In genomic region chr12:112239881-112240280, GRCh38 we compare ENCODE assay signal across 20 cellular contexts.
DNase-seq lines count a peak whose midpoint lies in the region; ATAC-seq and TF ChIP-seq lines count a peak whose summit lies in the region.
"Had no signal": no experiment of that assay in that cellular context is flagged by ENCODE, and none has a peak within 500 bp of the region (broad histone marks: within the 10 kb centered on the region; RNA-seq: fewer than 3 reads in every experiment).

No MANE protein-coding gene starts in this region.

- no peak for DNase-seq in activated CD8-positive, alpha-beta memory T cell treated with anti-CD3 and anti-CD28 coated beads, Interleukin-2, amount 10 ng/mL, durations not matched to agents 7 days and 5 days
- no peak for DNase-seq in activated CD8-positive, alpha-beta memory T cell treated with anti-CD3 and anti-CD28 coated beads, Interleukin-2, amount 50 U/mL, for 4 hours
- DNase-seq in activated B cell treated with CpG ODN at 0.5 μM for 24 hours: no peak
- DNase-seq in left lobe of liver (ENCODE audit: low spot score): no peak
- peak; percentile 73 to 74 for DNase-seq in thyroid gland
- no peak for DNase-seq in NCI-H2227 (lab: John Stamatoyannopoulos, UW; ENCODE audit: unreplicated experiment)
- no peak for DNase-seq in T-helper 2 cell treated with Interferon-gamma antibody and Interleukin-4, amounts not matched to agents 5 μg/mL and 100 μg/mL, for 36 hours (ENCODE audit: low spot score)
- DNase-seq in NCI-H1694 (lab: John Stamatoyannopoulos, UW): no peak
- DNase-seq: Calu3; CD4-positive, alpha-beta memory T cell; HCEC 1CT; Kasumi-1; MG63; NCI-H1048; NCI-H1436; NCI-H2081; NCI-H2227 treated with DMSO at 0.1 percent for 48 hours; NCI-H524; SHP77 treated with DMSO at 0.1 percent for 48 hours had no signal

- 61 to 69% methylated on average over 6 of the region's 6 CpGs for WGBS in thyroid gland, 2 donors

- intact Hi-C loops in activated B cell treated with CpG ODN at 0.5 μM for 24 hours (cut with micrococcal nuclease) (no loop called here), thyroid gland (cut with DNase I) (loop anchor here (10.0 kb wide), 1 partner anchor 145 kb away; the partner anchor contains the start of gene HECTD4)

- no peak overlapping the region for H3K4me3 ChIP-seq in thyroid gland (replicated peaks in 1 of 3)
- H3K4me3 ChIP-seq: GM23338, MG63 had no signal

- TF ChIP-seq CTCF in activated B cell treated with CpG ODN at 0.5 μM for 24 hours (IDR thresholded peaks at IDR 0.05) (no peak), thyroid gland (IDR thresholded peaks at IDR 0.05) (no peak)

- no peak for ATAC-seq in activated CD8-positive, alpha-beta memory T cell treated with anti-CD3 and anti-CD28 coated beads, Interleukin-2, amount 10 ng/mL, durations not matched to agents 7 days and 5 days
- peak; percentile 73 for ATAC-seq in activated B cell treated with CpG ODN at 0.5 μM for 24 hours (ENCODE audit: low read depth)
- peak; percentile 36 for ATAC-seq in left lobe of liver
- ATAC-seq: GM23338 had no signal

- TF ChIP-seq POLR2A in thyroid gland (IDR thresholded peaks at IDR 0.05): no peak

- H3K27ac Mint-ChIP-seq in activated CD8-positive, alpha-beta memory T cell treated with anti-CD3 and anti-CD28 coated beads, Interleukin-2, amount 10 ng/mL, durations not matched to agents 7 days and 5 days: peak overlapping the region; percentile 59
- peak overlapping the region; percentile 60 for H3K27ac Mint-ChIP-seq in activated B cell treated with CpG ODN at 0.5 μM for 24 hours
- no peak overlapping the region for H3K27ac Mint-ChIP-seq in T-helper 2 cell treated with Interferon-gamma antibody and Interleukin-4, amounts not matched to agents 5 μg/mL and 100 μg/mL, for 36 hours
- H3K27ac Mint-ChIP-seq: CD4-positive, alpha-beta memory T cell; GM23338 had no signal

- H3K27ac ChIP-seq in thyroid gland: peak overlapping the region; percentile 42 to 78 (median 63)

- H3K4me1 ChIP-seq in thyroid gland: peaks cover 20 to 35% of the 10 kb centered on the region in 2 donors

- no peaks in the 10 kb centered on the region for H3K27me3 Mint-ChIP-seq in activated CD8-positive, alpha-beta memory T cell treated with anti-CD3 and anti-CD28 coated beads, Interleukin-2, amount 10 ng/mL, durations not matched to agents 7 days and 5 days
- H3K27me3 Mint-ChIP-seq in activated B cell treated with CpG ODN at 0.5 μM for 24 hours: no peaks in the 10 kb centered on the region
- no peaks in the 10 kb centered on the region for H3K27me3 Mint-ChIP-seq in T-helper 2 cell treated with Interferon-gamma antibody and Interleukin-4, amounts not matched to agents 5 μg/mL and 100 μg/mL, for 36 hours (ENCODE audit: low read depth)
- H3K27me3 Mint-ChIP-seq: CD4-positive, alpha-beta memory T cell had no signal

- POLR2A ChIA-PET in activated B cell treated with CpG ODN at 0.5 μM for 24 hours (lab: Charles Lee): no interaction called here

- CTCF ChIA-PET in activated CD8-positive, alpha-beta memory T cell treated with anti-CD3 and anti-CD28 coated beads, Interleukin-2, amount 10 ng/mL, durations not matched to agents 7 days and 5 days (lab: Charles Lee): no interaction called here
- CTCF ChIA-PET in activated B cell treated with CpG ODN at 0.5 μM for 24 hours (lab: Charles Lee): interaction anchor here (2.6 kb wide), 1 partner anchor 42 kb away, joined by 6 read pairs; no protein-coding TSS in a partner anchor

- H3K9me3 ChIP-seq in thyroid gland: no peaks in the 10 kb centered on the region
- H3K9me3 ChIP-seq: MG63 had no signal

- peaks cover 2% of the 10 kb centered on the region for H3K4me1 Mint-ChIP-seq in activated CD8-positive, alpha-beta memory T cell treated with anti-CD3 and anti-CD28 coated beads, Interleukin-2, amount 10 ng/mL, durations not matched to agents 7 days and 5 days
- H3K4me1 Mint-ChIP-seq in activated B cell treated with CpG ODN at 0.5 μM for 24 hours: peaks cover 10% of the 10 kb centered on the region
- no peaks in the 10 kb centered on the region for H3K4me1 Mint-ChIP-seq in T-helper 2 cell treated with Interferon-gamma antibody and Interleukin-4, amounts not matched to agents 5 μg/mL and 100 μg/mL, for 36 hours (ENCODE audit: low read depth)
- H3K4me1 Mint-ChIP-seq: CD4-positive, alpha-beta memory T cell; GM23338 had no signal

- no peaks in the 10 kb centered on the region for H3K27me3 ChIP-seq in thyroid gland
- H3K27me3 ChIP-seq: MG63 had no signal

- no peaks in the 10 kb centered on the region for H3K9me3 Mint-ChIP-seq in activated CD8-positive, alpha-beta memory T cell treated with anti-CD3 and anti-CD28 coated beads, Interleukin-2, amount 10 ng/mL, durations not matched to agents 7 days and 5 days (ENCODE audit: low read depth)
- H3K9me3 Mint-ChIP-seq in activated B cell treated with CpG ODN at 0.5 μM for 24 hours: no peaks in the 10 kb centered on the region
- no peaks in the 10 kb centered on the region for H3K9me3 Mint-ChIP-seq in T-helper 2 cell treated with Interferon-gamma antibody and Interleukin-4, amounts not matched to agents 5 μg/mL and 100 μg/mL, for 36 hours
- H3K9me3 Mint-ChIP-seq: CD4-positive, alpha-beta memory T cell; GM23338 had no signal

- peaks cover 21 to 25% of the 10 kb centered on the region in 2 donors for H3K36me3 ChIP-seq in thyroid gland

- peaks cover 23% of the 10 kb centered on the region for H3K36me3 Mint-ChIP-seq in activated CD8-positive, alpha-beta memory T cell treated with anti-CD3 and anti-CD28 coated beads, Interleukin-2, amount 10 ng/mL, durations not matched to agents 7 days and 5 days
- H3K36me3 Mint-ChIP-seq in activated B cell treated with CpG ODN at 0.5 μM for 24 hours (ENCODE audit: low read depth): peaks cover 80% of the 10 kb centered on the region
- H3K36me3 Mint-ChIP-seq in T-helper 2 cell treated with Interferon-gamma antibody and Interleukin-4, amounts not matched to agents 5 μg/mL and 100 μg/mL, for 36 hours (ENCODE audit: low read depth): peaks cover 36% of the 10 kb centered on the region

- no peak overlapping the region for H3K4me3 Mint-ChIP-seq in activated CD8-positive, alpha-beta memory T cell treated with anti-CD3 and anti-CD28 coated beads, Interleukin-2, amount 10 ng/mL, durations not matched to agents 7 days and 5 days
- H3K4me3 Mint-ChIP-seq in activated B cell treated with CpG ODN at 0.5 μM for 24 hours: no peak overlapping the region
- H3K4me3 Mint-ChIP-seq in T-helper 2 cell treated with Interferon-gamma antibody and Interleukin-4, amounts not matched to agents 5 μg/mL and 100 μg/mL, for 36 hours: no peak overlapping the region
- H3K4me3 Mint-ChIP-seq: CD4-positive, alpha-beta memory T cell; GM23338 had no signal

Comparison
In these comparisons a context has a peak if more than half of its experiments do, and no peak if none do; other contexts are left out.
1. DNase-seq: peak in thyroid gland (2 of 2); none in activated CD8-positive, alpha-beta memory T cell treated with anti-CD3 and anti-CD28 coated beads, Interleukin-2, amount 10 ng/mL, durations not matched to agents 7 days and 5 days (single experiment), activated CD8-positive, alpha-beta memory T cell treated with anti-CD3 and anti-CD28 coated beads, Interleukin-2, amount 50 U/mL, for 4 hours (single experiment), activated B cell treated with CpG ODN at 0.5 μM for 24 hours (single experiment), left lobe of liver (single experiment), NCI-H2227 (single experiment), T-helper 2 cell treated with Interferon-gamma antibody and Interleukin-4, amounts not matched to agents 5 μg/mL and 100 μg/mL, for 36 hours (single experiment) and NCI-H1694 (single experiment).